In genomic region chr4:13922459-13922858, GRCh38 we compare ENCODE assay signal across 25 cellular contexts.
DNase-seq lines count a peak whose midpoint lies in the region; ATAC-seq and TF ChIP-seq lines count a peak whose summit lies in the region.
"Had no signal": no experiment of that assay in that cellular context is flagged by ENCODE, and none has a peak within 500 bp of the region (broad histone marks: within the 10 kb centered on the region; RNA-seq: fewer than 3 reads in every experiment).

No MANE protein-coding gene starts in this region.

- no peaks in the 10 kb centered on the region for H3K27me3 ChIP-seq in GM23248 (replicated peaks; ENCODE audit: insufficient read depth)
- no peaks in the 10 kb centered on the region for H3K27me3 ChIP-seq in PC-9 (ENCODE audit: insufficient read depth, low read depth)
- H3K27me3 ChIP-seq in tibial artery: no peaks in the 10 kb centered on the region
- H3K27me3 ChIP-seq: esophagus squamous epithelium, transverse colon had no signal

- H3K4me3 ChIP-seq in GM23248 (no peak overlapping the region), PC-9 (no peak overlapping the region), tibial artery (no peak overlapping the region)
- H3K4me3 ChIP-seq: esophagus squamous epithelium, transverse colon had no signal

- H3K4me1 Mint-ChIP-seq in osteocyte (ENCODE audit: unreplicated experiment): peaks cover 72% of the 10 kb centered on the region
- H3K4me1 Mint-ChIP-seq: activated CD4-positive, alpha-beta T cell treated with anti-CD3 and anti-CD28 coated beads for 36 hours had no signal

- H3K27ac ChIP-seq in GM23248 (peak overlapping the region; percentile 99; the same call in 1 of the 2 replicates), PC-9 (peak overlapping the region; percentile 99; the same call in 1 of the 2 replicates), tibial artery (no peak overlapping the region)
- H3K27ac ChIP-seq: esophagus squamous epithelium, RWPE1 had no signal

- H3K27ac Mint-ChIP-seq in osteocyte (ENCODE audit: unreplicated experiment): peak overlapping the region; percentile 99
- H3K27ac Mint-ChIP-seq: activated CD4-positive, alpha-beta T cell treated with anti-CD3 and anti-CD28 coated beads for 36 hours; CD14-positive monocyte; endodermal cell; progenitor cell of endocrine pancreas had no signal

- H3F3A ChIP-seq in GM23248 (ENCODE audit: insufficient read depth) (peaks cover 34% of the 10 kb centered on the region), PC-9 (ENCODE audit: insufficient read depth, low read depth) (peaks cover 26% of the 10 kb centered on the region)

- H3K36me3 Mint-ChIP-seq in osteocyte (ENCODE audit: unreplicated experiment): no peaks in the 10 kb centered on the region
- H3K36me3 Mint-ChIP-seq: CD14-positive monocyte had no signal

- H3K9ac ChIP-seq in GM23248: peak overlapping the region; percentile 44

- ATAC-seq in GM18511 (IDR thresholded peaks at IDR 0.05; ENCODE audit: unreplicated experiment) (peak; percentile 71), GM18868 (IDR thresholded peaks at IDR 0.05; ENCODE audit: unreplicated experiment) (no peak), GM21717 (IDR thresholded peaks at IDR 0.05; ENCODE audit: unreplicated experiment) (no peak)
- ATAC-seq: activated CD4-positive, alpha-beta T cell treated with anti-CD3 and anti-CD28 coated beads for 36 hours; activated T-cell treated with anti-CD3 and anti-CD28 coated beads, Interleukin-2, amount 50 U/mL, for 4 hours had no signal

- H4K20me1 ChIP-seq in GM23248 (ENCODE audit: insufficient read depth): no peaks in the 10 kb centered on the region
- no peaks in the 10 kb centered on the region for H4K20me1 ChIP-seq in PC-9 (ENCODE audit: insufficient read depth)

- no peak for TF ChIP-seq CTCF in PC-9 (conservative IDR thresholded peaks at IDR 0.05)
- no peak for TF ChIP-seq CTCF in osteocyte (IDR thresholded peaks at IDR 0.05)
- no peak for TF ChIP-seq CTCF in tibial artery (IDR thresholded peaks at IDR 0.05)

- POLR2A ChIA-PET in PC-9 (lab: Charles Lee; ENCODE audit: unreplicated experiment): interaction anchor here (0.6 kb wide), 1 partner anchor 246 kb away, joined by 23 read pairs; no protein-coding TSS in a partner anchor

- 77 to 85% methylated on average over 2 of the region's 2 CpGs for WGBS in GM23248 (ENCODE audit: low coverage in 1 of 2, low lambda C conversion rate in 2 of 2, missing lambda C conversion rate in 2 of 2), 2 experiments

- in situ Hi-C loops in GM23248 (cut with MboI): no loop called here

- peaks cover 47% of the 10 kb centered on the region for H3K4me1 ChIP-seq in GM23248 (ENCODE audit: insufficient read depth)
- peaks cover 37% of the 10 kb centered on the region for H3K4me1 ChIP-seq in PC-9 (replicated peaks; ENCODE audit: insufficient read depth)
- peaks cover 0 to 32% (median 2%) of the 10 kb centered on the region in 4 donors for H3K4me1 ChIP-seq in tibial artery

- no peaks in the 10 kb centered on the region for H3K27me3 Mint-ChIP-seq in osteocyte (ENCODE audit: unreplicated experiment)

- H3K9me2 ChIP-seq in GM23248 (ENCODE audit: insufficient read depth) (no peaks in the 10 kb centered on the region), PC-9 (ENCODE audit: insufficient read depth) (no peaks in the 10 kb centered on the region; the same call in 1 of the 2 replicates)

- H3K9me3 ChIP-seq in GM23248 (ENCODE audit: low read depth) (no peaks in the 10 kb centered on the region), PC-9 (ENCODE audit: insufficient read depth, low read depth) (peaks cover 6% of the 10 kb centered on the region; the same call in 1 of the 2 replicates), tibial artery (no peaks in the 10 kb centered on the region)
- H3K9me3 ChIP-seq: esophagus squamous epithelium, transverse colon had no signal

- H3K4me3 Mint-ChIP-seq in osteocyte (ENCODE audit: unreplicated experiment): no peak overlapping the region
- H3K4me3 Mint-ChIP-seq: activated CD4-positive, alpha-beta T cell treated with anti-CD3 and anti-CD28 coated beads for 36 hours; activated T-cell treated with anti-CD3 and anti-CD28 coated beads, Interleukin-2, amount 50 U/mL, for 4 hours; CD14-positive monocyte; endodermal cell had no signal

- DNase-seq in GM23248 (no peak), PC-9 (no peak), osteocyte (ENCODE audit: extremely low spot score, unreplicated experiment) (no peak), activated gamma-delta T cell (lab: John Stamatoyannopoulos, UW) (no peak), tibial artery (no peak)
- DNase-seq: activated CD4-positive, alpha-beta T cell treated with anti-CD3 and anti-CD28 coated beads for 36 hours; activated CD8-positive, alpha-beta memory T cell treated with anti-CD3 and anti-CD28 coated beads for 24 hours; activated naive CD4-positive, alpha-beta T cell; activated T-cell treated with anti-CD3 and anti-CD28 coated beads, Interleukin-2, amount 50 U/mL, for 4 hours; amygdala; cortex of kidney; endodermal cell; esophagus squamous epithelium; Kasumi-1; NCI-H1048; NCI-H187; NCI-H526; T-helper 2 cell; transverse colon had no signal

- no peaks in the 10 kb centered on the region for H3K9me3 Mint-ChIP-seq in osteocyte (ENCODE audit: unreplicated experiment)

- CTCF ChIA-PET in PC-9 (lab: Charles Lee): no interaction called here

- H3K36me3 ChIP-seq in GM23248 (ENCODE audit: low read depth): no peaks in the 10 kb centered on the region
- H3K36me3 ChIP-seq in PC-9 (ENCODE audit: low read depth): no peaks in the 10 kb centered on the region
- no peaks in the 10 kb centered on the region for H3K36me3 ChIP-seq in tibial artery
- H3K36me3 ChIP-seq: esophagus squamous epithelium, transverse colon had no signal

- BruUV-seq in PC-9 (replicated peaks; lab: Mats Ljungman, UMichigan): no TSS peak

- intact Hi-C loops in PC-9 (cut with micrococcal nuclease; ENCODE audit: unreplicated experiment) (no loop called here), tibial artery (cut with DNase I; ENCODE audit: low total_unique reads) (no loop called here)

- H3K4me2 ChIP-seq in GM23248 (ENCODE audit: unreplicated experiment) (peak overlapping the region; percentile 44), PC-9 (no peak overlapping the region; the same call in 1 of the 2 replicates)

- H2AFZ ChIP-seq in GM23248 (0 out of 2 replicates have a peak overlapping the region, but pooled peaks have one; percentile 10), PC-9 (no peak overlapping the region)

- H3K79me2 ChIP-seq in GM23248 (ENCODE audit: insufficient read depth) (no peaks in the 10 kb centered on the region), PC-9 (ENCODE audit: low read depth) (no peaks in the 10 kb centered on the region)

Comparison
In these comparisons a context has a peak if more than half of its experiments do, and no peak if none do; other contexts are left out.
1. H3K27ac ChIP-seq: peak in GM23248 (single experiment) and PC-9 (single experiment); none in tibial artery (0 of 2).